ENCODE assay signal across 24 cellular contexts in genomic region chr13:112112534-112113276, GRCh38. TPM values are rescaled to one million over a fixed set of nuclear protein-coding genes. Genes with fewer than 3 reads are reported as not detected.
"Had no signal": no experiment of that assay in that cellular context is flagged by ENCODE, and none has a peak within 500 bp of the region (broad histone marks: within the 10 kb centered on the region; RNA-seq: fewer than 3 reads in every experiment).

No MANE protein-coding gene starts in this region.

- DNase-seq: activated CD4-positive, alpha-beta T cell treated with anti-CD3 and anti-CD28 coated beads for 36 hours; activated CD4-positive, alpha-beta T cell treated with anti-CD3 and anti-CD28 coated beads, Interleukin-2, amount 50 U/mL, for 48 hours; activated naive CD4-positive, alpha-beta T cell; activated naive CD8-positive, alpha-beta T cell treated with anti-CD3 and anti-CD28 coated beads for 36 hours; amniotic stem cell; foreskin keratinocyte; hypothalamus; left lung; nephron progenitor cell; right cardiac atrium; SW 1271 had no signal

- H3K4me1 ChIP-seq: foreskin keratinocyte, left lung, prostate gland, suprapubic skin had no signal

- ATAC-seq: activated CD4-positive, alpha-beta T cell treated with anti-CD3 and anti-CD28 coated beads for 36 hours; activated T-helper 17 cell treated with anti-CD3 and anti-CD28 coated beads, Interleukin-2, amount 50 U/mL, for 72 hours; foreskin keratinocyte; right cardiac atrium; WTC11 had no signal

- H3K36me3 ChIP-seq: left lung, prostate gland, suprapubic skin had no signal

- H3K27me3 ChIP-seq: foreskin keratinocyte had no signal

- H3K27ac ChIP-seq: dorsolateral prefrontal cortex, foreskin keratinocyte, left lung, prostate gland, skin epidermis, suprapubic skin had no signal

- H3K9me3 ChIP-seq: left lung, prostate gland, suprapubic skin had no signal

- H3K4me3 ChIP-seq: dorsolateral prefrontal cortex, left lung, prostate gland, skin epidermis, suprapubic skin had no signal

RNA-seq across cellular contexts. Expression of gene SOX1, which starts 45.8 kb away (rescaled TPM):
- total RNA-seq: activated CD4-positive, alpha-beta T cell treated with anti-CD3 and anti-CD28 coated beads for 36 hours; activated naive CD8-positive, alpha-beta T cell treated with anti-CD3 and anti-CD28 coated beads for 36 hours; activated T-helper 17 cell treated with anti-CD3 and anti-CD28 coated beads, Interleukin-2, amount 50 U/mL, for 72 hours; epithelial cell of proximal tubule; fibroblast of lung; foreskin keratinocyte; left lung; lung microvascular endothelial cell; mesothelial cell of epicardium; myocyte; omental fat pad; right cardiac atrium had no signal
- polyA plus RNA-seq: fibroblast of lung, foreskin keratinocyte, keratinocyte, right cardiac atrium had no signal
